Comparison of ENCODE assay signal across 8 cellular contexts in genomic region chr16:69131167-69131748, GRCh38. TPM values are rescaled to one million over a fixed set of nuclear protein-coding genes. Genes with fewer than 3 reads are reported as not detected.
DNase-seq lines count a peak whose midpoint lies in the region; ATAC-seq and TF ChIP-seq lines count a peak whose summit lies in the region.

No MANE protein-coding gene starts in this region.

- H3K4me3 ChIP-seq in fibroblast of lung (replicated peaks in 1 of 4; ENCODE audit: control extremely low read depth in 1 of 4, insufficient read depth in 1 of 4, low read depth in 3 of 4, low read length in 4 of 4) (peak overlapping the region; percentile 46 to 99 (median 79)), neuronal stem cell (ENCODE audit: low read length in 2 of 2) (peak overlapping the region; percentile 86 to 99)

- H3K23ac ChIP-seq in neuronal stem cell (ENCODE audit: low read depth, low read length, poor library complexity), result no peak overlapping the region

- H3K27me3 ChIP-seq in fibroblast of lung (ENCODE audit: control insufficient read depth, insufficient read depth, low read length) (no peaks in the 10 kb centered on the region), neuronal stem cell (ENCODE audit: control insufficient read depth in 3 of 3, insufficient read depth in 3 of 3, low read depth in 1 of 3, low read length in 3 of 3) (no peaks in the 10 kb centered on the region)

- H3K4me1 ChIP-seq in fibroblast of lung (ENCODE audit: control insufficient read depth, extremely low read depth, insufficient read depth, low read length) (peaks cover 2% of the 10 kb centered on the region), neuronal stem cell (ENCODE audit: control insufficient read depth in 2 of 2, insufficient read depth in 1 of 2, low read depth in 1 of 2, low read length in 2 of 2) (peaks cover 0 to 9% of the 10 kb centered on the region in 2 donors)

- no peaks in the 10 kb centered on the region for H3K27me3 Mint-ChIP-seq in IgD-negative memory B cell

- H3K79me1 ChIP-seq in neuronal stem cell (ENCODE audit: low read depth, low read length), result peaks cover 12% of the 10 kb centered on the region

- H3K9me3 Mint-ChIP-seq in IgD-negative memory B cell, result no peaks in the 10 kb centered on the region

- peak overlapping the region; percentile 88 to 99 (median 95) for H3K27ac Mint-ChIP-seq in IgD-negative memory B cell

- peak overlapping the region; percentile 62 for H2BK15ac ChIP-seq in neuronal stem cell (ENCODE audit: low read length)

- H3K36me3 Mint-ChIP-seq in IgD-negative memory B cell, result no peaks in the 10 kb centered on the region

- peak overlapping the region; percentile 49 for H2BK120ac ChIP-seq in neuronal stem cell (ENCODE audit: low read depth, low read length)

- peak overlapping the region; percentile 79 for H3K9ac ChIP-seq in fibroblast of lung (ENCODE audit: insufficient read depth, low read length)
- H3K9ac ChIP-seq in neuronal stem cell (ENCODE audit: low read depth, low read length, poor library complexity), result peak overlapping the region; percentile 97

- H3K9me3 ChIP-seq in fibroblast of lung (ENCODE audit: control insufficient read depth, insufficient read depth, low read depth, low read length) (no peaks in the 10 kb centered on the region), neuronal stem cell (replicated peaks in 1 of 2; ENCODE audit: control insufficient read depth in 2 of 2, insufficient read depth in 1 of 2, low read depth in 1 of 2, low read length in 2 of 2) (no peaks in the 10 kb centered on the region)

- no peak for ATAC-seq in HG03565 (IDR thresholded peaks at IDR 0.05; ENCODE audit: unreplicated experiment)

- H4K91ac ChIP-seq in neuronal stem cell (ENCODE audit: low read depth, low read length, poor library complexity), result no peak overlapping the region

- TF ChIP-seq CTCF in VCaP (conservative IDR thresholded peaks at IDR 0.05) (no peak), fibroblast of lung (conservative IDR thresholded peaks at IDR 0.05 in 1 of 2, IDR thresholded peaks at IDR 0.05 in 1 of 2; ENCODE audit: low read depth in 1 of 2, low read length in 2 of 2) (no peak)

- no peak overlapping the region for H3K4ac ChIP-seq in neuronal stem cell (ENCODE audit: low read length)

- H2AFZ ChIP-seq in fibroblast of lung (ENCODE audit: low read length) (no peak overlapping the region), neuronal stem cell (ENCODE audit: low read length) (peak overlapping the region; percentile 85)

- no peak overlapping the region for H4K8ac ChIP-seq in neuronal stem cell (ENCODE audit: low read depth, low read length)

- no CpG with 5 or more reads among the region's 11 CpGs for WGBS in neuronal stem cell (ENCODE audit: extremely low coverage in 2 of 2, insufficient read length in 2 of 2, insufficient replicate concordance in 1 of 2), 2 donors

- no peaks in the 10 kb centered on the region for H4K20me1 ChIP-seq in fibroblast of lung (ENCODE audit: control insufficient read depth, extremely low read depth, insufficient read depth, low read length)

- H3K14ac ChIP-seq in neuronal stem cell (ENCODE audit: low read length), result no peak overlapping the region

- H2BK5ac ChIP-seq in neuronal stem cell (ENCODE audit: low read length), result peak overlapping the region; percentile 91

- DNase-seq in COR-L47 (lab: John Stamatoyannopoulos, UW), result peak; percentile 0
- DNase-seq in fibroblast of lung (ENCODE audit: low read depth in 2 of 2), result peak; percentile 38 to 40
- DNase-seq in neuronal stem cell (ENCODE audit: low spot score), result peak; percentile 21
- DNase-seq in cerebellar nuclear complex (lab: John Stamatoyannopoulos, UW), result no peak
- DNase-seq in stimulated activated CD4-positive, alpha-beta T cell treated with anti-CD3 and anti-CD28 coated beads, Interleukin-12 subunit alpha, Interleukin-12 subunit beta, amount 100 ng/mL, for 4 hours, result no peak

- H3K4me2 ChIP-seq in fibroblast of lung (ENCODE audit: extremely low read depth, insufficient read depth, low read length) (peak overlapping the region; percentile 44), neuronal stem cell (ENCODE audit: insufficient read depth, low read length, poor library complexity, severe bottlenecking) (peak overlapping the region; percentile 54)

- H2AK5ac ChIP-seq in neuronal stem cell (ENCODE audit: low read depth, low read length), result peak overlapping the region; percentile 56

- H2BK12ac ChIP-seq in neuronal stem cell (ENCODE audit: low read length), result no peak overlapping the region

- peaks cover 29 to 44% (median 37%) of the 10 kb centered on the region in 3 donors for H3K4me1 Mint-ChIP-seq in IgD-negative memory B cell

- H3K27ac ChIP-seq in VCaP, result peak overlapping the region; percentile 86
- H3K27ac ChIP-seq in fibroblast of lung (ENCODE audit: insufficient read depth, low read length), result peak overlapping the region; percentile 75
- H3K27ac ChIP-seq in neuronal stem cell (replicated peaks; ENCODE audit: low read length), result peak overlapping the region; percentile 98

- H3K4me3 Mint-ChIP-seq in IgD-negative memory B cell, result peak overlapping the region; percentile 86 to 98 (median 95)

- H3K36me3 ChIP-seq in fibroblast of lung (ENCODE audit: control insufficient read depth, insufficient read depth, low read length), result no peaks in the 10 kb centered on the region
- H3K36me3 ChIP-seq in neuronal stem cell (replicated peaks in 1 of 2; ENCODE audit: control insufficient read depth in 2 of 2, insufficient read depth in 2 of 2, low read length in 2 of 2), result peaks cover 2 to 71% of the 10 kb centered on the region in 2 donors

- peak overlapping the region; percentile 99 for H3K18ac ChIP-seq in neuronal stem cell (ENCODE audit: low read length)

- peaks cover 87% of the 10 kb centered on the region for H3K79me2 ChIP-seq in fibroblast of lung (ENCODE audit: control insufficient read depth, insufficient read depth, low read length)

RNA-seq across cellular contexts. Expression of gene CHTF8, which starts 1.1 kb away (rescaled TPM):
- polyA plus RNA-seq in IgD-negative memory B cell (184 TPM), fibroblast of lung (74.3 and 83.0 TPM in 2 replicates)
- 39.0 and 55.7 TPM in 2 replicates for total RNA-seq in fibroblast of lung
- polyA plus RNA-seq in fibroblast of lung (2012), result 77.0 and 86.9 TPM in 2 replicates
- polyA minus RNA-seq in fibroblast of lung (ENCODE audit: low replicate concordance), result 193 and 219 TPM in 2 replicates
- 95.4 TPM for polyA plus RNA-seq in neuronal stem cell (2013, experiment 1 of 2)
- polyA plus RNA-seq in neuronal stem cell (2013, experiment 2 of 2), result 91.8 TPM

RNA-seq across cellular contexts. Expression of gene UTP4, which starts 1.2 kb away (rescaled TPM):
- polyA plus RNA-seq in IgD-negative memory B cell (55.0 TPM), fibroblast of lung (56.5 and 80.1 TPM in 2 replicates)
- 14.4 and 14.9 TPM in 2 replicates for total RNA-seq in fibroblast of lung
- 31.8 and 48.3 TPM in 2 replicates for polyA plus RNA-seq in fibroblast of lung (2012)
- polyA minus RNA-seq in fibroblast of lung (ENCODE audit: low replicate concordance), result 79.6 and 176 TPM in 2 replicates
- 23.3 TPM for polyA plus RNA-seq in neuronal stem cell (2013, experiment 1 of 2)
- 24.2 TPM for polyA plus RNA-seq in neuronal stem cell (2013, experiment 2 of 2)

RNA-seq across cellular contexts. Expression of gene HAS3, which starts 25.8 kb away (rescaled TPM):
- polyA plus RNA-seq in IgD-negative memory B cell (0.09 TPM), fibroblast of lung (0.19 and 0.27 TPM in 2 replicates)
- total RNA-seq in fibroblast of lung, result 0.26 and 0.33 TPM in 2 replicates
- polyA plus RNA-seq in fibroblast of lung (2012), result 0.12 and 0.20 TPM in 2 replicates
- polyA minus RNA-seq in fibroblast of lung (ENCODE audit: low replicate concordance), result not detected in 2 replicates
- polyA plus RNA-seq in neuronal stem cell (2013, experiment 1 of 2), result 2.0 TPM
- polyA plus RNA-seq in neuronal stem cell (2013, experiment 2 of 2), result 2.0 TPM

RNA-seq across cellular contexts. Expression of gene SNTB2, which starts 55.7 kb away (rescaled TPM):
- 3.8 TPM for polyA plus RNA-seq in IgD-negative memory B cell
- 39.5 and 63.3 TPM in 2 replicates for total RNA-seq in fibroblast of lung
- polyA plus RNA-seq in fibroblast of lung, result 45.3 and 51.8 TPM in 2 replicates
- 19.3 and 26.0 TPM in 2 replicates for polyA plus RNA-seq in fibroblast of lung (2012)
- 93.2 and 146 TPM in 2 replicates for polyA minus RNA-seq in fibroblast of lung (ENCODE audit: low replicate concordance)
- 8.1 TPM for polyA plus RNA-seq in neuronal stem cell (2013, experiment 1 of 2)
- 8.8 TPM for polyA plus RNA-seq in neuronal stem cell (2013, experiment 2 of 2)

Comparison
In these comparisons a context has a peak if more than half of its experiments do, and no peak if none do; other contexts are left out.
1. DNase-seq: peak in COR-L47 (single experiment), fibroblast of lung (2 of 2) and neuronal stem cell (single experiment); none in cerebellar nuclear complex (0 of 2) and stimulated activated CD4-positive, alpha-beta T cell treated with anti-CD3 and anti-CD28 coated beads, Interleukin-12 subunit alpha, Interleukin-12 subunit beta, amount 100 ng/mL, for 4 hours (single experiment).
2. Peak in every context shown above with its lines, with median percentiles within 50 percentile points of each other: H3K27ac ChIP-seq.